Comparison of ENCODE assay signal across 8 cellular contexts in genomic region chr20:32945710-32946221, GRCh38. TPM values are rescaled to one million over a fixed set of nuclear protein-coding genes. Genes with fewer than 3 reads are reported as not detected.
DNase-seq lines count a peak whose midpoint lies in the region; ATAC-seq and TF ChIP-seq lines count a peak whose summit lies in the region.

No MANE protein-coding gene starts in this region.

- H3K4me3 ChIP-seq in left lung: no peak overlapping the region

- H3K4me3 Mint-ChIP-seq in activated T-helper 2 cell treated with anti-CD3 and anti-CD28 coated beads, Interferon-gamma antibody, Interleukin-2, Interleukin-4, amounts not matched to agents 10 μg/mL and 5 μg/mL and 100 μg/mL, durations not matched to agents 14 hours and 24 hours and 36 hours (ENCODE audit: low read depth): no peak overlapping the region

- no peak for ATAC-seq in left lung

- no peaks in the 10 kb centered on the region for H3K9me3 Mint-ChIP-seq in activated T-helper 2 cell treated with anti-CD3 and anti-CD28 coated beads, Interferon-gamma antibody, Interleukin-2, Interleukin-4, amounts not matched to agents 10 μg/mL and 5 μg/mL and 100 μg/mL, durations not matched to agents 14 hours and 24 hours and 36 hours

- H3K4me1 Mint-ChIP-seq in activated T-helper 2 cell treated with anti-CD3 and anti-CD28 coated beads, Interferon-gamma antibody, Interleukin-2, Interleukin-4, amounts not matched to agents 10 μg/mL and 5 μg/mL and 100 μg/mL, durations not matched to agents 14 hours and 24 hours and 36 hours (ENCODE audit: low read depth): peaks cover 34% of the 10 kb centered on the region

- no peak overlapping the region for H3K27ac ChIP-seq in left lung

- peaks cover 0 to 7% of the 10 kb centered on the region in 2 donors for H3K9me3 ChIP-seq in left lung

- H3K27ac Mint-ChIP-seq in activated T-helper 2 cell treated with anti-CD3 and anti-CD28 coated beads, Interferon-gamma antibody, Interleukin-2, Interleukin-4, amounts not matched to agents 10 μg/mL and 5 μg/mL and 100 μg/mL, durations not matched to agents 14 hours and 24 hours and 36 hours: peak overlapping the region; percentile 51

- H3K36me3 Mint-ChIP-seq in activated T-helper 2 cell treated with anti-CD3 and anti-CD28 coated beads, Interferon-gamma antibody, Interleukin-2, Interleukin-4, amounts not matched to agents 10 μg/mL and 5 μg/mL and 100 μg/mL, durations not matched to agents 14 hours and 24 hours and 36 hours (ENCODE audit: low read depth): no peaks in the 10 kb centered on the region

- H3K4me1 ChIP-seq in left lung: no peaks in the 10 kb centered on the region

- H3K36me3 ChIP-seq in left lung: no peaks in the 10 kb centered on the region

- peak; percentile 33 to 37 for TF ChIP-seq CTCF in left lung (IDR thresholded peaks at IDR 0.05)

- DNase-seq in activated CD8-positive, alpha-beta memory T cell treated with anti-CD3 and anti-CD28 coated beads, Interleukin-2, amount 50 U/mL, for 48 hours: peak; percentile 48
- no peak for DNase-seq in activated CD8-positive, alpha-beta memory T cell treated with anti-CD3 and anti-CD28 coated beads for 24 hours
- DNase-seq in NCI-H146 (lab: John Stamatoyannopoulos, UW) (peak; percentile 32), left lung (no peak), NCI-H1048 (lab: John Stamatoyannopoulos, UW) (no peak), putamen (ENCODE audit: low spot score) (no peak), GF-D8 (lab: John Stamatoyannopoulos, UW) (no peak)
- no peak for DNase-seq in activated T-helper 2 cell treated with anti-CD3 and anti-CD28 coated beads, Interferon-gamma antibody, Interleukin-2, Interleukin-4, amounts not matched to agents 10 μg/mL and 5 μg/mL and 100 μg/mL, durations not matched to agents 14 hours and 24 hours and 36 hours (ENCODE audit: low spot score)

- peaks cover 0 to 4% of the 10 kb centered on the region in 2 donors for H3K27me3 ChIP-seq in left lung

- intact Hi-C loops in activated T-helper 2 cell treated with anti-CD3 and anti-CD28 coated beads, Interferon-gamma antibody, Interleukin-2, Interleukin-4, amounts not matched to agents 10 μg/mL and 5 μg/mL and 100 μg/mL, durations not matched to agents 14 hours and 24 hours and 36 hours (cut with micrococcal nuclease): loop anchor here (1.0 to 2.0 kb wide), 2 partner anchors 23 to 43 kb away; no protein-coding TSS in a partner anchor
- intact Hi-C loops in left lung (cut with DNase I): no loop called here

- H3K27me3 Mint-ChIP-seq in activated T-helper 2 cell treated with anti-CD3 and anti-CD28 coated beads, Interferon-gamma antibody, Interleukin-2, Interleukin-4, amounts not matched to agents 10 μg/mL and 5 μg/mL and 100 μg/mL, durations not matched to agents 14 hours and 24 hours and 36 hours (ENCODE audit: low read depth): no peaks in the 10 kb centered on the region

RNA-seq across cellular contexts. Expression of gene SUN5, which starts 58.5 kb away (rescaled TPM):
- total RNA-seq in activated T-helper 2 cell treated with anti-CD3 and anti-CD28 coated beads, Interferon-gamma antibody, Interleukin-2, Interleukin-4, amounts not matched to agents 10 μg/mL and 5 μg/mL and 100 μg/mL, durations not matched to agents 14 hours and 24 hours and 36 hours: not detected in 2 replicates
- total RNA-seq in left lung: not detected

Comparison
In these comparisons a context has a peak if more than half of its experiments do, and no peak if none do; other contexts are left out.
1. DNase-seq: peak in activated CD8-positive, alpha-beta memory T cell treated with anti-CD3 and anti-CD28 coated beads, Interleukin-2, amount 50 U/mL, for 48 hours (single experiment) and NCI-H146 (single experiment); none in activated CD8-positive, alpha-beta memory T cell treated with anti-CD3 and anti-CD28 coated beads for 24 hours (single experiment), activated T-helper 2 cell treated with anti-CD3 and anti-CD28 coated beads, Interferon-gamma antibody, Interleukin-2, Interleukin-4, amounts not matched to agents 10 μg/mL and 5 μg/mL and 100 μg/mL, durations not matched to agents 14 hours and 24 hours and 36 hours (single experiment), left lung (0 of 2), NCI-H1048 (single experiment), putamen (single experiment) and GF-D8 (single experiment).